Comparison of ENCODE assay signal across 8 cellular contexts in the genomic region with DNA sequence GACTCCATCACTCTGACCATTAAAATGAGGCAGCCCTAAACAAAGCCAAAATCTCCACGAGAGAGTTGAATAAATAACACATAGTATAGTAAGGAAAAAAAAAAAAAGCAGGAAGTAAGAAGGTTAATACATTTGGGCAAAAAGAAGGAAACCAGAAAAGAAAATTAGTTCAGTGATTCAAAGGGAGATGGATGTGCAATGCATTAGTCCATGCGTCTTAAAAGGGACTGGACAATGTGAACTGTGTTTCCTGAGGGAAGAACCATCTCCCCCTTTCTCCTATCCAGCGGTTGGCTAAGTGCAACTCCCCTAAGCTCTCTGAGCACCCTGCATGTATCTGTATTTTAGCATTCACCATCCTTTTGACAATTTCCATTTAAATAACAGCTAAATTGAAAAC. TPM values are rescaled to one million over a fixed set of nuclear protein-coding genes. Genes with fewer than 3 reads are reported as not detected.
DNase-seq lines count a peak whose midpoint lies in the region; ATAC-seq, FAIRE-seq and TF ChIP-seq lines count a peak whose summit lies in the region.

No MANE protein-coding gene starts in this region.

- no peak for DNase-seq in activated CD4-positive, alpha-beta T cell treated with anti-CD3 and anti-CD28 coated beads, Interleukin-2, amount 10 ng/mL, durations not matched to agents 7 days and 5 days
- DNase-seq in activated CD4-positive, alpha-beta T cell treated with anti-CD3 and anti-CD28 coated beads for 48 hours, result no peak
- DNase-seq in activated T-helper 1 cell treated with anti-CD3 and anti-CD28 coated beads, Interleukin-12 subunit alpha, Interleukin-12 subunit beta, Interleukin-2, Interleukin-4 antibody, amounts not matched to agents 30 ng/mL and 10 ng/mL and 1 ng/mL, durations not matched to agents 14 hours and 24 hours and 36 hours (ENCODE audit: low spot score), result no peak
- no peak for DNase-seq in kidney
- DNase-seq in NCI-H1417 treated with DMSO at 0.1 percent for 48 hours (lab: John Stamatoyannopoulos, UW), result no peak
- DNase-seq in MV-4-11 (lab: John Stamatoyannopoulos, UW), result no peak

- H3K27ac Mint-ChIP-seq in activated CD4-positive, alpha-beta T cell treated with anti-CD3 and anti-CD28 coated beads, Interleukin-2, amount 10 ng/mL, durations not matched to agents 7 days and 5 days, result peak overlapping the region; percentile 99
- H3K27ac Mint-ChIP-seq in activated T-helper 1 cell treated with anti-CD3 and anti-CD28 coated beads, Interleukin-12 subunit alpha, Interleukin-12 subunit beta, Interleukin-2, Interleukin-4 antibody, amounts not matched to agents 30 ng/mL and 10 ng/mL and 1 ng/mL, durations not matched to agents 14 hours and 24 hours and 36 hours, result peak overlapping the region; percentile 60

- CTCF ChIA-PET in activated CD4-positive, alpha-beta T cell treated with anti-CD3 and anti-CD28 coated beads, Interleukin-2, amount 10 ng/mL, durations not matched to agents 7 days and 5 days (lab: Charles Lee), result interaction anchor here (0.9 kb wide), 1 partner anchor 27 kb away, joined by 6 read pairs; no protein-coding TSS in a partner anchor

- no peak for TF ChIP-seq CTCF in kidney (IDR thresholded peaks at IDR 0.05; ENCODE audit: borderline replicate concordance, extremely low read depth, insufficient read depth)

- peaks cover 9 to 16% of the 10 kb centered on the region in 2 donors for H3K4me1 ChIP-seq in kidney (ENCODE audit: control insufficient read depth in 1 of 2, insufficient read depth in 1 of 2, low read depth in 1 of 2, low read length in 2 of 2)
- H3K4me1 ChIP-seq in thymus (ENCODE audit: control insufficient read depth, insufficient read depth, low read length), result peaks cover 9% of the 10 kb centered on the region

- no peaks in the 10 kb centered on the region for H3K27me3 Mint-ChIP-seq in activated CD4-positive, alpha-beta T cell treated with anti-CD3 and anti-CD28 coated beads, Interleukin-2, amount 10 ng/mL, durations not matched to agents 7 days and 5 days
- H3K27me3 Mint-ChIP-seq in activated T-helper 1 cell treated with anti-CD3 and anti-CD28 coated beads, Interleukin-12 subunit alpha, Interleukin-12 subunit beta, Interleukin-2, Interleukin-4 antibody, amounts not matched to agents 30 ng/mL and 10 ng/mL and 1 ng/mL, durations not matched to agents 14 hours and 24 hours and 36 hours (ENCODE audit: insufficient read depth), result no peaks in the 10 kb centered on the region

- peak overlapping the region; percentile 99 to 100 for H3K4me3 ChIP-seq in kidney (ENCODE audit: low read length in 2 of 2)
- H3K4me3 ChIP-seq in thymus (ENCODE audit: low read length), result peak overlapping the region; percentile 69

- H3K27ac ChIP-seq in kidney (ENCODE audit: low read depth in 2 of 2, low read length in 2 of 2) (no peak overlapping the region), thymus (ENCODE audit: low read depth) (no peak overlapping the region)

- no peak for ATAC-seq in GM19035 (IDR thresholded peaks at IDR 0.05; ENCODE audit: unreplicated experiment)

- POLR2A ChIA-PET in activated CD4-positive, alpha-beta T cell treated with anti-CD3 and anti-CD28 coated beads, Interleukin-2, amount 10 ng/mL, durations not matched to agents 7 days and 5 days (lab: Charles Lee), result no interaction called here

- intact Hi-C loops in activated T-helper 1 cell treated with anti-CD3 and anti-CD28 coated beads, Interleukin-12 subunit alpha, Interleukin-12 subunit beta, Interleukin-2, Interleukin-4 antibody, amounts not matched to agents 30 ng/mL and 10 ng/mL and 1 ng/mL, durations not matched to agents 14 hours and 24 hours and 36 hours (cut with micrococcal nuclease), result loop anchor here (2.0 to 10.0 kb wide), 5 partner anchors 27 to 1121 kb away; partner anchors contain the start of gene HEXB
- intact Hi-C loops in kidney (cut with DNase I), result no loop called here

- H3K36me3 Mint-ChIP-seq in activated CD4-positive, alpha-beta T cell treated with anti-CD3 and anti-CD28 coated beads, Interleukin-2, amount 10 ng/mL, durations not matched to agents 7 days and 5 days (ENCODE audit: low read depth), result peaks cover 11% of the 10 kb centered on the region
- peaks cover 18% of the 10 kb centered on the region for H3K36me3 Mint-ChIP-seq in activated T-helper 1 cell treated with anti-CD3 and anti-CD28 coated beads, Interleukin-12 subunit alpha, Interleukin-12 subunit beta, Interleukin-2, Interleukin-4 antibody, amounts not matched to agents 30 ng/mL and 10 ng/mL and 1 ng/mL, durations not matched to agents 14 hours and 24 hours and 36 hours (ENCODE audit: low read depth)

- H3K9me3 Mint-ChIP-seq in activated CD4-positive, alpha-beta T cell treated with anti-CD3 and anti-CD28 coated beads, Interleukin-2, amount 10 ng/mL, durations not matched to agents 7 days and 5 days, result no peaks in the 10 kb centered on the region
- H3K9me3 Mint-ChIP-seq in activated T-helper 1 cell treated with anti-CD3 and anti-CD28 coated beads, Interleukin-12 subunit alpha, Interleukin-12 subunit beta, Interleukin-2, Interleukin-4 antibody, amounts not matched to agents 30 ng/mL and 10 ng/mL and 1 ng/mL, durations not matched to agents 14 hours and 24 hours and 36 hours, result no peaks in the 10 kb centered on the region

- H3K27me3 ChIP-seq in thymus (ENCODE audit: control insufficient read depth, insufficient read depth), result no peaks in the 10 kb centered on the region

- peak overlapping the region; percentile 93 for H3K4me3 Mint-ChIP-seq in activated CD4-positive, alpha-beta T cell treated with anti-CD3 and anti-CD28 coated beads, Interleukin-2, amount 10 ng/mL, durations not matched to agents 7 days and 5 days
- H3K4me3 Mint-ChIP-seq in activated T-helper 1 cell treated with anti-CD3 and anti-CD28 coated beads, Interleukin-12 subunit alpha, Interleukin-12 subunit beta, Interleukin-2, Interleukin-4 antibody, amounts not matched to agents 30 ng/mL and 10 ng/mL and 1 ng/mL, durations not matched to agents 14 hours and 24 hours and 36 hours, result peak overlapping the region; percentile 95

- 59% methylated on average over 3 of the region's 3 CpGs for WGBS in thymus

- peak overlapping the region; percentile 77 to 96 for H3K9ac ChIP-seq in kidney (ENCODE audit: low read length in 2 of 2)

- H3K9me3 ChIP-seq in kidney (ENCODE audit: control insufficient read depth in 1 of 2, low read length in 2 of 2), result no peaks in the 10 kb centered on the region
- H3K9me3 ChIP-seq in thymus (ENCODE audit: control insufficient read depth), result no peaks in the 10 kb centered on the region

- H3K36me3 ChIP-seq in kidney (ENCODE audit: control insufficient read depth in 1 of 2, insufficient read depth in 2 of 2, low read length in 2 of 2), result peaks cover 7 to 9% of the 10 kb centered on the region in 2 donors
- peaks cover 12% of the 10 kb centered on the region for H3K36me3 ChIP-seq in thymus (ENCODE audit: control insufficient read depth, insufficient read depth)

- FAIRE-seq in kidney (lab: Jason Lieb, UNC), result no peak

- peaks cover 36% of the 10 kb centered on the region for H3K4me1 Mint-ChIP-seq in activated CD4-positive, alpha-beta T cell treated with anti-CD3 and anti-CD28 coated beads, Interleukin-2, amount 10 ng/mL, durations not matched to agents 7 days and 5 days
- H3K4me1 Mint-ChIP-seq in activated T-helper 1 cell treated with anti-CD3 and anti-CD28 coated beads, Interleukin-12 subunit alpha, Interleukin-12 subunit beta, Interleukin-2, Interleukin-4 antibody, amounts not matched to agents 30 ng/mL and 10 ng/mL and 1 ng/mL, durations not matched to agents 14 hours and 24 hours and 36 hours (ENCODE audit: low read depth), result peaks cover 32% of the 10 kb centered on the region

RNA-seq across cellular contexts. Expression of gene ANKRA2, which starts 1.4 kb away (rescaled TPM):
- total RNA-seq in activated CD4-positive, alpha-beta T cell treated with anti-CD3 and anti-CD28 coated beads, Interleukin-2, amount 10 ng/mL, durations not matched to agents 7 days and 5 days, result 10 to 100 TPM; 19.0 to 19.3 TPM
- total RNA-seq in activated T-helper 1 cell treated with anti-CD3 and anti-CD28 coated beads, Interleukin-12 subunit alpha, Interleukin-12 subunit beta, Interleukin-2, Interleukin-4 antibody, amounts not matched to agents 30 ng/mL and 10 ng/mL and 1 ng/mL, durations not matched to agents 14 hours and 24 hours and 36 hours, result 15.8 and 18.8 TPM in 2 replicates
- 22.3 TPM for total RNA-seq in kidney
- polyA plus RNA-seq in kidney (ENCODE audit: insufficient read depth, low read depth, low replicate concordance) (8.4 TPM), thymus (59.2 TPM)

RNA-seq across cellular contexts. Expression of gene UTP15, which starts 1.5 kb away (rescaled TPM):
- total RNA-seq in activated CD4-positive, alpha-beta T cell treated with anti-CD3 and anti-CD28 coated beads, Interleukin-2, amount 10 ng/mL, durations not matched to agents 7 days and 5 days, result 10 to 100 TPM; 21.2 to 23.7 TPM
- total RNA-seq in activated T-helper 1 cell treated with anti-CD3 and anti-CD28 coated beads, Interleukin-12 subunit alpha, Interleukin-12 subunit beta, Interleukin-2, Interleukin-4 antibody, amounts not matched to agents 30 ng/mL and 10 ng/mL and 1 ng/mL, durations not matched to agents 14 hours and 24 hours and 36 hours, result 61.0 and 64.1 TPM in 2 replicates
- total RNA-seq in kidney, result 16.4 TPM
- polyA plus RNA-seq in kidney (ENCODE audit: insufficient read depth, low read depth, low replicate concordance), result 4.5 TPM
- polyA plus RNA-seq in thymus, result 8.6 TPM
